ENCODE assay signal across 1 cellular context in genomic region chr17:81552244-81553017, GRCh38.
TF ChIP-seq lines count a peak whose summit lies in the region.

TSS of gene FAAP100 (minus strand) at chr17:81552353. CDS start at chr17:81552330, 23 bp downstream.

TF ChIP-seq in HepG2, 621 proteins besides CTCF, POLR2A, EP300 and RAD21 (continued from another document and continues in another):
- TF ChIP-seq HNF4G (IDR thresholded peaks at IDR 0.05; ENCODE audit: borderline replicate concordance, low read depth, low read length) (0 out of 2 replicates have a peak, but pooled peaks have one; percentile 2), HNF4G (CRISPR knock-in tag; IDR thresholded peaks at IDR 0.05; ENCODE audit: borderline replicate concordance, low read depth) (no peak), ZNF350 (CRISPR knock-in tag; IDR thresholded peaks at IDR 0.05; ENCODE audit: borderline replicate concordance, low read depth) (peak; percentile 53; the same call in 1 of the 2 replicates), ATF7-NPFF (CRISPR knock-in tag; IDR thresholded peaks at IDR 0.05; ENCODE audit: low read depth) (no peak; the same call in 1 of the 2 replicates), SNAPC4 (CRISPR knock-in tag; IDR thresholded peaks at IDR 0.05) (no peak; the same call in 1 of the 2 replicates), ZNF205 (CRISPR knock-in tag; IDR thresholded peaks at IDR 0.05) (no peak), EED (CRISPR knock-in tag; IDR thresholded peaks at IDR 0.05) (no peak; the same call in 1 of the 2 replicates), ZC3H13 (CRISPR knock-in tag; IDR thresholded peaks at IDR 0.05) (0 out of 2 replicates have a peak, but pooled peaks have one; percentile 49), NR3C1 (CRISPR knock-in tag; IDR thresholded peaks at IDR 0.05) (no peak), MIER2 (CRISPR knock-in tag; IDR thresholded peaks at IDR 0.05) (no peak), ZFP36 (IDR thresholded peaks at IDR 0.05; ENCODE audit: borderline replicate concordance, low read depth, low read length, partially characterized antibody) (no peak), ATF2 (CRISPR knock-in tag; IDR thresholded peaks at IDR 0.05) (no peak), MAFK (conservative IDR thresholded peaks at IDR 0.05 in 1 of 2, IDR thresholded peaks at IDR 0.05 in 1 of 2; ENCODE audit: low read length in 2 of 2) (no peak), NAIF1 (CRISPR knock-in tag; IDR thresholded peaks at IDR 0.05; ENCODE audit: borderline replicate concordance) (peak; percentile 96), ZBTB38 (CRISPR knock-in tag; IDR thresholded peaks at IDR 0.05) (no peak; the same call in 1 of the 2 replicates), REXO4 (CRISPR knock-in tag; IDR thresholded peaks at IDR 0.05; ENCODE audit: borderline replicate concordance) (peak; percentile 90; the same call in 1 of the 2 replicates), ZSCAN31 (CRISPR knock-in tag; IDR thresholded peaks at IDR 0.05; ENCODE audit: low read depth) (peak; percentile 83), SIN3B (IDR thresholded peaks at IDR 0.05; ENCODE audit: low read length) (no peak), ZC3H4 (CRISPR knock-in tag; IDR thresholded peaks at IDR 0.05; ENCODE audit: borderline replicate concordance) (no peak; the same call in 1 of the 2 replicates), ZNF33A (CRISPR knock-in tag; IDR thresholded peaks at IDR 0.05; ENCODE audit: borderline replicate concordance) (no peak), CHD2 (IDR thresholded peaks at IDR 0.05; ENCODE audit: low read depth, low read length) (no peak), ZNF841 (CRISPR knock-in tag; IDR thresholded peaks at IDR 0.05; ENCODE audit: borderline replicate concordance) (no peak), ELF3 (CRISPR knock-in tag; IDR thresholded peaks at IDR 0.05) (peak; percentile 51), MAFF (IDR thresholded peaks at IDR 0.05; ENCODE audit: low read depth, low read length) (no peak), ZZZ3 (CRISPR knock-in tag; IDR thresholded peaks at IDR 0.05; ENCODE audit: borderline replicate concordance) (peak; percentile 39; the same call in 1 of the 2 replicates), TFAP4 (IDR thresholded peaks at IDR 0.05; ENCODE audit: borderline replicate concordance, low read depth) (no peak), ZBTB8A (CRISPR knock-in tag; IDR thresholded peaks at IDR 0.05; ENCODE audit: borderline replicate concordance, low read depth) (no peak), ZNF609 (CRISPR knock-in tag; IDR thresholded peaks at IDR 0.05; ENCODE audit: borderline replicate concordance) (peak; percentile 46; the same call in 1 of the 2 replicates), SP2 (CRISPR knock-in tag; IDR thresholded peaks at IDR 0.05) (peak; percentile 38; the same call in 1 of the 2 replicates), ZNF746 (CRISPR knock-in tag; IDR thresholded peaks at IDR 0.05) (no peak; the same call in none of the 2 replicates), GMEB2 (CRISPR knock-in tag; IDR thresholded peaks at IDR 0.05; ENCODE audit: low read depth) (no peak), KLF15 (CRISPR knock-in tag; IDR thresholded peaks at IDR 0.05; ENCODE audit: borderline replicate concordance) (no peak; the same call in 1 of the 2 replicates), ZXDC (CRISPR knock-in tag; IDR thresholded peaks at IDR 0.05) (no peak), BRCA1 (CRISPR knock-in tag; IDR thresholded peaks at IDR 0.05) (no peak), ZSCAN22 (CRISPR knock-in tag; IDR thresholded peaks at IDR 0.05) (no peak), DNMT3B (CRISPR knock-in tag; conservative IDR thresholded peaks at IDR 0.05) (no peak), ZNF121 (CRISPR knock-in tag; IDR thresholded peaks at IDR 0.05) (peak; percentile 8; the same call in 1 of the 2 replicates), ZEB1 (IDR thresholded peaks at IDR 0.05; ENCODE audit: insufficient replicate concordance, low read depth) (no peak), ZNF432 (CRISPR knock-in tag; IDR thresholded peaks at IDR 0.05; ENCODE audit: borderline replicate concordance) (no peak), CBFB (CRISPR knock-in tag; IDR thresholded peaks at IDR 0.05) (peak; percentile 66; the same call in 1 of the 2 replicates), ZNF850 (CRISPR knock-in tag; conservative IDR thresholded peaks at IDR 0.05) (no peak), FOXM1 (CRISPR knock-in tag; IDR thresholded peaks at IDR 0.05) (no peak), HOXA5 (CRISPR knock-in tag; IDR thresholded peaks at IDR 0.05) (0 out of 2 replicates have a peak, but pooled peaks have one; percentile 46), CENPT (CRISPR knock-in tag; IDR thresholded peaks at IDR 0.05; ENCODE audit: low read depth) (peak; percentile 13), STAT5B (CRISPR knock-in tag; IDR thresholded peaks at IDR 0.05) (0 out of 2 replicates have a peak, but pooled peaks have one; percentile 51), ZNF597 (CRISPR knock-in tag; IDR thresholded peaks at IDR 0.05) (no peak)
